Comparison of ENCODE assay signal across 9 cellular contexts in genomic region chr3:141414800-141415462, GRCh38. TPM values are rescaled to one million over a fixed set of nuclear protein-coding genes. Genes with fewer than 3 reads are reported as not detected.
DNase-seq lines count a peak whose midpoint lies in the region; ATAC-seq, FAIRE-seq and TF ChIP-seq lines count a peak whose summit lies in the region.
"Had no signal": no experiment of that assay in that cellular context is flagged by ENCODE, and none has a peak within 500 bp of the region (broad histone marks: within the 10 kb centered on the region; RNA-seq: fewer than 3 reads in every experiment).

No MANE protein-coding gene starts in this region.

- H3K4me2 ChIP-seq in A549 (peak overlapping the region; percentile 86), K562 (ENCODE audit: insufficient read depth, low read length) (no peak overlapping the region)

- peak overlapping the region; percentile 99 to 100 for H3K27ac ChIP-seq in A549
- H3K27ac ChIP-seq in K562 (ENCODE audit: extremely low read depth, low read depth, low read length), result no peak overlapping the region

- no peaks in the 10 kb centered on the region for H3K36me3 Mint-ChIP-seq in Calu3 (ENCODE audit: insufficient read depth, unreplicated experiment)

- no peak overlapping the region for H3K27ac Mint-ChIP-seq in Calu3 (ENCODE audit: unreplicated experiment)

- H3K4me3 Mint-ChIP-seq in Calu3 (ENCODE audit: low read depth, unreplicated experiment), result no peak overlapping the region

- in situ Hi-C loops in K562 (cut with MboI), result no loop called here

- H4K20me1 ChIP-seq in K562 (replicated peaks; ENCODE audit: control insufficient read depth, insufficient read depth, low read length), result no peaks in the 10 kb centered on the region

- peak; percentile 80 for FAIRE-seq in A549 (lab: Jason Lieb, UNC)
- FAIRE-seq in K562 (lab: Jason Lieb, UNC), result no peak

- TF ChIP-seq POLR2A in A549 (IDR thresholded peaks at IDR 0.05; ENCODE audit: low read length), result no peak
- TF ChIP-seq POLR2A in K562 (conservative IDR thresholded peaks at IDR 0.05), result no peak

- peak; percentile 41 to 96 for DNase-seq in A549 (ENCODE audit: low read depth in 1 of 2, low spot score in 1 of 2)
- peak; percentile 53 for DNase-seq in HT1080 (ENCODE audit: low read depth)
- DNase-seq in K562 (ENCODE audit: extremely low read depth in 1 of 4, low spot score in 3 of 4), result no peak
- DNase-seq in mucosa of descending colon, result no peak
- DNase-seq in effector CD4-positive, alpha-beta T cell, result no peak
- no peak for DNase-seq in Calu3
- DNase-seq in DMS 273 (lab: John Stamatoyannopoulos, UW; ENCODE audit: unreplicated experiment), result no peak
- DNase-seq: erythroblast had no signal

- H3K4me3 ChIP-seq in A549, result no peak overlapping the region
- H3K4me3 ChIP-seq in K562, result no peak overlapping the region
- H3K4me3 ChIP-seq in mucosa of descending colon, result no peak overlapping the region

- no peaks in the 10 kb centered on the region for H3K9me3 Mint-ChIP-seq in Calu3 (ENCODE audit: low read depth, unreplicated experiment)

- BruUV-seq in K562 (replicated peaks; lab: Mats Ljungman, UMichigan) (no TSS peak), Calu3 (replicated peaks; lab: Mats Ljungman, UMichigan) (no TSS peak)

- intact Hi-C loops in K562 (cut with micrococcal nuclease) (no loop called here), mucosa of descending colon (cut with DNase I, micrococcal nuclease) (no loop called here), Calu3 (cut with micrococcal nuclease; ENCODE audit: unreplicated experiment) (no loop called here)

- WGBS in A549 (ENCODE audit: missing lambda C conversion rate), result 35% methylated on average over 5 of the region's 5 CpGs
- 74% methylated on average over 5 of the region's 5 CpGs for whole genome bisulfite sequencing in K562 (ENCODE audit: insufficient coverage, low coverage, missing lambda C conversion rate)

- peak; percentile 95 to 96 for TF ChIP-seq EP300 in A549 (IDR thresholded peaks at IDR 0.05)
- TF ChIP-seq EP300 in K562 (IDR thresholded peaks at IDR 0.05; ENCODE audit: low read length), result no peak

- H3K9me1 ChIP-seq in K562 (ENCODE audit: control insufficient read depth, insufficient read depth, low read length), result no peaks in the 10 kb centered on the region

- no peaks in the 10 kb centered on the region for H3K27me3 Mint-ChIP-seq in Calu3 (ENCODE audit: unreplicated experiment)

- H3K79me2 ChIP-seq in K562 (ENCODE audit: control insufficient read depth, insufficient read depth, low read length), result no peaks in the 10 kb centered on the region

- H3K36me3 ChIP-seq in K562 (ENCODE audit: control insufficient read depth, insufficient read depth, low read length) (peaks cover 33% of the 10 kb centered on the region; the same call in 2 of the 3 replicates), mucosa of descending colon (ENCODE audit: low read depth) (no peaks in the 10 kb centered on the region)

- H3K9me3 ChIP-seq in A549 (peaks cover 6% of the 10 kb centered on the region; the same call in 2 of the 3 replicates), K562 (replicated peaks; ENCODE audit: control insufficient read depth, insufficient read depth, low read depth, low read length) (no peaks in the 10 kb centered on the region), mucosa of descending colon (no peaks in the 10 kb centered on the region)

- H3K4me1 ChIP-seq in A549, result peaks cover 76% of the 10 kb centered on the region
- peaks cover 2 to 21% of the 10 kb centered on the region in 2 experiments; a peak in 4 of 5 replicates for H3K4me1 ChIP-seq in K562 (replicated peaks in 1 of 2; ENCODE audit: control insufficient read depth in 2 of 2, insufficient read depth in 2 of 2, low read length in 2 of 2)
- peaks cover 21% of the 10 kb centered on the region for H3K4me1 ChIP-seq in mucosa of descending colon (ENCODE audit: low read depth)

- peaks cover 14% of the 10 kb centered on the region for H3K4me1 Mint-ChIP-seq in Calu3 (ENCODE audit: low read depth, unreplicated experiment)

- POLR2A ChIA-PET in A549 (lab: Yijun Ruan, JAX), result interaction anchor here (1.0 kb wide), 2 partner anchors 46 to 48 kb away, joined by 3 read pairs; partner anchors contain the start of gene ZBTB38
- POLR2A ChIA-PET in K562 (lab: Yijun Ruan, JAX), result no interaction called here

- no peaks in the 10 kb centered on the region for H3K27me3 ChIP-seq in K562 (ENCODE audit: control insufficient read depth in 2 of 2, insufficient read depth in 2 of 2, low read length in 2 of 2)

- no peak for TF ChIP-seq CTCF in A549 (IDR thresholded peaks at IDR 0.05)
- TF ChIP-seq CTCF in K562 (IDR thresholded peaks at IDR 0.05 in 2 of 3, conservative IDR thresholded peaks at IDR 0.05 in 1 of 3; ENCODE audit: insufficient read depth in 2 of 3, low read depth in 1 of 3, low read length in 3 of 3), result no peak
- TF ChIP-seq CTCF in mucosa of descending colon (IDR thresholded peaks at IDR 0.05), result no peak
- no peak for TF ChIP-seq CTCF in Calu3 (IDR thresholded peaks at IDR 0.05; ENCODE audit: unreplicated experiment)

- peak; percentile 57 to 77 for ATAC-seq in A549
- ATAC-seq in K562, result no peak
- peak; percentile 19 for ATAC-seq in mucosa of descending colon
- no peak for ATAC-seq in GM21360 (IDR thresholded peaks at IDR 0.05; ENCODE audit: unreplicated experiment)

- CTCF ChIA-PET in A549 (lab: Yijun Ruan, JAX), result interaction anchor here (0.8 to 3.2 kb wide), 3 partner anchors 40 to 103 kb away, joined by 3 to 11 read pairs (median 4); no protein-coding TSS in a partner anchor
- CTCF ChIA-PET in K562 (lab: Yijun Ruan, JAX; ENCODE audit: low intra/inter-chr PET ratio), result no interaction called here
- CTCF ChIA-PET in Calu3 (lab: Charles Lee), result no interaction called here

- peak; percentile 30 to 52 for TF ChIP-seq RAD21 in A549 (conservative IDR thresholded peaks at IDR 0.05 in 1 of 2, IDR thresholded peaks at IDR 0.05 in 1 of 2)
- TF ChIP-seq RAD21 in K562 (CRISPR knock-in tag; conservative IDR thresholded peaks at IDR 0.05 in 1 of 2, IDR thresholded peaks at IDR 0.05 in 1 of 2), result no peak

- no peak overlapping the region for H2AFZ ChIP-seq in K562 (ENCODE audit: low read depth, low read length)

- no peak overlapping the region for H3K9ac ChIP-seq in K562 (ENCODE audit: insufficient read depth in 1 of 2, low read depth in 2 of 2, low read length in 2 of 2)

TF ChIP-seq in A549, 52 proteins besides CTCF, POLR2A, EP300 and RAD21 (continues in another document):
- peak; percentile 81; the same call in 1 of the 2 replicates for TF ChIP-seq FOSB (CRISPR knock-in tag; IDR thresholded peaks at IDR 0.05)
- no peak for TF ChIP-seq NR3C1 (IDR thresholded peaks at IDR 0.05)
- TF ChIP-seq RARB (CRISPR knock-in tag; IDR thresholded peaks at IDR 0.05), result peak; percentile 97
- peak; percentile 77 for TF ChIP-seq FOSL2 (IDR thresholded peaks at IDR 0.05)
- TF ChIP-seq FOSL2 (CRISPR knock-in tag; IDR thresholded peaks at IDR 0.05), result peak; percentile 95
- peak; percentile 82 for TF ChIP-seq NFE2L2 (conservative IDR thresholded peaks at IDR 0.05; ENCODE audit: low read length)

TF ChIP-seq in K562, 482 proteins besides CTCF, POLR2A, EP300 and RAD21 (continues in another document):
- TF ChIP-seq EZH2 (IDR thresholded peaks at IDR 0.05; ENCODE audit: borderline replicate concordance, low read depth, low read length), result no peak
- TF ChIP-seq BDP1 (IDR thresholded peaks at IDR 0.05; ENCODE audit: insufficient read depth, insufficient read length), result no peak
- no peak for TF ChIP-seq ZNF57 (CRISPR knock-in tag; IDR thresholded peaks at IDR 0.05)
- no peak for TF ChIP-seq SIRT6 (IDR thresholded peaks at IDR 0.05; ENCODE audit: low read depth, low read length)
- no peak for TF ChIP-seq ZNF24 (IDR thresholded peaks at IDR 0.05)
- no peak for TF ChIP-seq TFAM (CRISPR knock-in tag; conservative IDR thresholded peaks at IDR 0.05)
- no peak for TF ChIP-seq ZBTB8A (IDR thresholded peaks at IDR 0.05; ENCODE audit: partially characterized antibody)
- no peak for TF ChIP-seq KLF1 (tag; IDR thresholded peaks at IDR 0.05)

RNA-seq across cellular contexts. Expression of gene ZBTB38, which starts 46.6 kb away (rescaled TPM):
- polyA plus RNA-seq in A549 (2011; rRNA removed) (110 and 141 TPM in 2 replicates), A549 (2017; fragmentation: RNase III; extraction: RNeasy Plus Mini Kit Qiagen cat#74134 plus additional on column Dnase treatment) (70.5 to 80.7 TPM (median 72.0 TPM) in 3 replicates), K562 (2011; rRNA removed) (18.0 and 22.5 TPM in 2 replicates), K562 (2014; fragmentation: Illumina TruSeq; extraction: Trizol) (24.0 and 26.2 TPM in 2 replicates), K562 (2014; fragmentation: Nextera tagmentation; extraction: Ambion mirVana) (10 to 100 TPM; 14.2 to 17.9 TPM), K562 (2014; rRNA removed) (12.1 and 12.6 TPM in 2 replicates)
- 17.2 and 20.9 TPM in 2 replicates for polyA plus RNA-seq in A549 (2012; cell fraction: cytosol; rRNA removed)
- polyA plus RNA-seq in A549 (2012; cell fraction: nucleus; rRNA removed), result 16.5 and 23.0 TPM in 2 replicates
- 205 and 220 TPM in 2 replicates for polyA minus RNA-seq in A549 (2011; rRNA and poly(A)+ RNA removed)
- 225 and 266 TPM in 2 replicates for total RNA-seq in HT1080 (2014; rRNA removed; shearing (Covaris generic))
- 155 and 233 TPM in 2 replicates for polyA plus RNA-seq in HT1080 (2015; cell fraction: cytosol; rRNA removed)
- 268 and 276 TPM in 2 replicates for polyA plus RNA-seq in HT1080 (2015; cell fraction: nucleus; rRNA removed)
- 53.5 and 97.8 TPM in 2 replicates for total RNA-seq in K562 (2011; cell fraction: chromatin; rRNA removed; ENCODE audit: low replicate concordance)
- 22.0 and 29.1 TPM in 2 replicates for total RNA-seq in K562 (2011; cell fraction: nucleolus; rRNA removed)
- 61.7 and 84.8 TPM in 2 replicates for total RNA-seq in K562 (2011; cell fraction: nucleoplasm; rRNA removed)
- total RNA-seq in K562 (2014; rRNA removed) (22.9 and 24.8 TPM in 2 replicates), K562 (2014; rRNA removed; fragmentation: Illumina TruSeq; extraction: Trizol) (39.4 and 43.6 TPM in 2 replicates), K562 (2015; rRNA removed; fragmentation: Illumina TruSeq; extraction: Trizol) (33.5 and 33.7 TPM in 2 replicates), K562 (2021) (30.7 and 36.3 TPM in 2 replicates), mucosa of descending colon (100 to 1,000 TPM in 2 of 3 donors, 10 to 100 TPM in 1; 96.0 to 153 (median 144) TPM), Calu3 (2022) (95.9 and 99.1 TPM in 2 replicates)
- 6.7 and 14.9 TPM in 2 replicates for polyA plus RNA-seq in K562 (2011; cell fraction: cytosol; rRNA removed)
- 22.7 and 28.6 TPM in 2 replicates for polyA plus RNA-seq in K562 (2011; cell fraction: nucleus; rRNA removed)
- 19.0 and 21.1 TPM in 2 replicates for polyA plus RNA-seq in K562 (2012)
- 64.1 and 109 TPM in 2 replicates for polyA minus RNA-seq in K562 (2011; rRNA and poly(A)+ RNA removed)
- 27.8 and 34.9 TPM in 2 replicates for polyA minus RNA-seq in K562 (2011; cell fraction: cytosol; rRNA and poly(A)+ RNA removed)
- 35.9 and 61.9 TPM in 2 replicates for polyA minus RNA-seq in K562 (2011; cell fraction: nucleus; rRNA and poly(A)+ RNA removed)

Comparison
In these comparisons a context has a peak if more than half of its experiments do, and no peak if none do; other contexts are left out.
1. ATAC-seq: peak in A549 (2 of 2) and mucosa of descending colon (single experiment); none in K562 (single experiment) and GM21360 (single experiment).
2. DNase-seq: peak in A549 (2 of 2) and HT1080 (single experiment); none in K562 (0 of 4), mucosa of descending colon (0 of 3), effector CD4-positive, alpha-beta T cell (single experiment), Calu3 (single experiment) and DMS 273 (single experiment).
3. Of the 35 proteins assayed by ChIP-seq in both K562 and A549: peak only in K562: none; only in A549: E2F6, EP300, HMGXB4, JUN, JUNB, MAFK and 3 more; in both: none; in neither: 25; mixed calls (peak in some experiments, not most) for 1.